In genomic region chr2:10385933-10386773, GRCh38 we compare ENCODE assay signal across 2 cellular contexts.
A peak's percentile ranks its signal among the peaks of the same experiment; 100 is the strongest.
TF ChIP-seq lines count a peak whose summit lies in the region.

No MANE protein-coding gene starts in this region.

TF ChIP-seq in IMR-90, 13 proteins besides CTCF, POLR2A, EP300 and RAD21 (continued from another document):
- no peak for TF ChIP-seq USF2 (IDR thresholded peaks at IDR 0.05; ENCODE audit: low read depth, low read length)
- TF ChIP-seq ELK1 (IDR thresholded peaks at IDR 0.05; ENCODE audit: borderline replicate concordance, low read depth, low read length), result no peak
- peak; percentile 53 for TF ChIP-seq NFE2L2 (IDR thresholded peaks at IDR 0.05; ENCODE audit: low read depth, low read length)
- peak; percentile 11; the same call in 1 of the 2 replicates for TF ChIP-seq SMC3 (IDR thresholded peaks at IDR 0.05; ENCODE audit: low read depth, low read length)
- peak; percentile 49 for TF ChIP-seq MAFK (IDR thresholded peaks at IDR 0.05; ENCODE audit: low read depth, low read length)
- TF ChIP-seq CHD1 (IDR thresholded peaks at IDR 0.05; ENCODE audit: low read depth, low read length), result no peak
- TF ChIP-seq MAZ (IDR thresholded peaks at IDR 0.05; ENCODE audit: borderline replicate concordance, low read depth, low read length), result peak; percentile 35; the same call in 1 of the 2 replicates
- TF ChIP-seq FOS (IDR thresholded peaks at IDR 0.05; ENCODE audit: low read depth, low read length), result peak; percentile 66
- no peak for TF ChIP-seq RCOR1 (IDR thresholded peaks at IDR 0.05; ENCODE audit: insufficient replicate concordance, low read length)
- no peak for TF ChIP-seq BHLHE40 (IDR thresholded peaks at IDR 0.05; ENCODE audit: low read depth, low read length)
- peak; percentile 81 for TF ChIP-seq CEBPB (IDR thresholded peaks at IDR 0.05; ENCODE audit: low read depth, low read length)
- no peak for TF ChIP-seq MXI1 (IDR thresholded peaks at IDR 0.05; ENCODE audit: borderline replicate concordance, low read depth, low read length)

TF ChIP-seq in WTC11, 78 proteins besides CTCF, POLR2A, EP300 and RAD21 (continued from another document):
- TF ChIP-seq, protein P1, sequence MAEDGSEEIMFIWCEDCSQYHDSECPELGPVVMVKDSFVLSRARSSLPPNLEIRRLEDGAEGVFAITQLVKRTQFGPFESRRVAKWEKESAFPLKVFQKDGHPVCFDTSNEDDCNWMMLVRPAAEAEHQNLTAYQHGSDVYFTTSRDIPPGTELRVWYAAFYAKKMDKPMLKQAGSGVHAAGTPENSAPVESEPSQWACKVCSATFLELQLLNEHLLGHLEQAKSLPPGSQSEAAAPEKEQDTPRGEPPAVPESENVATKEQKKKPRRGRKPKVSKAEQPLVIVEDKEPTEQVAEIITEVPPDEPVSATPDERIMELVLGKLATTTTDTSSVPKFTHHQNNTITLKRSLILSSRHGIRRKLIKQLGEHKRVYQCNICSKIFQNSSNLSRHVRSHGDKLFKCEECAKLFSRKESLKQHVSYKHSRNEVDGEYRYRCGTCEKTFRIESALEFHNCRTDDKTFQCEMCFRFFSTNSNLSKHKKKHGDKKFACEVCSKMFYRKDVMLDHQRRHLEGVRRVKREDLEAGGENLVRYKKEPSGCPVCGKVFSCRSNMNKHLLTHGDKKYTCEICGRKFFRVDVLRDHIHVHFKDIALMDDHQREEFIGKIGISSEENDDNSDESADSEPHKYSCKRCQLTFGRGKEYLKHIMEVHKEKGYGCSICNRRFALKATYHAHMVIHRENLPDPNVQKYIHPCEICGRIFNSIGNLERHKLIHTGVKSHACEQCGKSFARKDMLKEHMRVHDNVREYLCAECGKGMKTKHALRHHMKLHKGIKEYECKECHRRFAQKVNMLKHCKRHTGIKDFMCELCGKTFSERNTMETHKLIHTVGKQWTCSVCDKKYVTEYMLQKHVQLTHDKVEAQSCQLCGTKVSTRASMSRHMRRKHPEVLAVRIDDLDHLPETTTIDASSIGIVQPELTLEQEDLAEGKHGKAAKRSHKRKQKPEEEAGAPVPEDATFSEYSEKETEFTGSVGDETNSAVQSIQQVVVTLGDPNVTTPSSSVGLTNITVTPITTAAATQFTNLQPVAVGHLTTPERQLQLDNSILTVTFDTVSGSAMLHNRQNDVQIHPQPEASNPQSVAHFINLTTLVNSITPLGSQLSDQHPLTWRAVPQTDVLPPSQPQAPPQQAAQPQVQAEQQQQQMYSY (CRISPR knock-in tag; IDR thresholded peaks at IDR 0.05), result no peak
- TF ChIP-seq CREB1 (CRISPR knock-in tag; IDR thresholded peaks at IDR 0.05) (no peak), ATF1 (CRISPR knock-in tag; IDR thresholded peaks at IDR 0.05) (no peak), E2F1 (CRISPR knock-in tag; IDR thresholded peaks at IDR 0.05) (no peak)
